Comparison of ENCODE assay signal across 8 cellular contexts in genomic region chr4:26583865-26584652, GRCh38. TPM values are rescaled to one million over a fixed set of nuclear protein-coding genes. Genes with fewer than 3 reads are reported as not detected.
A peak's percentile ranks its signal among the peaks of the same experiment; 100 is the strongest.
DNase-seq lines count a peak whose midpoint lies in the region; ATAC-seq, FAIRE-seq and TF ChIP-seq lines count a peak whose summit lies in the region.

TSS of gene TBC1D19 (plus strand) at chr4:26584084. CDS start at chr4:26584194, 110 bp downstream.

- no peaks in the 10 kb centered on the region for H3K27me3 ChIP-seq in H1 (replicated peaks in 1 of 4; ENCODE audit: control insufficient read depth in 3 of 4, extremely low read depth in 1 of 4, insufficient read depth in 3 of 4, low read length in 3 of 4)
- H3K27me3 ChIP-seq in mesendoderm (ENCODE audit: insufficient read depth, low read length, poor library complexity): no peaks in the 10 kb centered on the region

- DNase-seq in COLO829 (ENCODE audit: low spot score) (peak; percentile 63), HT-29 (ENCODE audit: low spot score) (peak; percentile 92), H1 (ENCODE audit: low read depth in 1 of 2, low spot score in 2 of 2) (peak; percentile 65 to 95), mesendoderm (peak; percentile 95)
- DNase-seq in NK-92 treated with Interleukin-12 subunit alpha and Interleukin-12 subunit beta, amount 100 ng/mL, for 24 hours (lab: John Stamatoyannopoulos, UW): peak; percentile 88
- peak; percentile 69 to 78 (median 73) for DNase-seq in activated CD8-positive, alpha-beta memory T cell treated with anti-CD3 and anti-CD28 coated beads for 48 hours (ENCODE audit: low read depth in 2 of 3, low spot score in 2 of 3)
- DNase-seq in stimulated activated CD8-positive, alpha-beta memory T cell treated with anti-CD3 and anti-CD28 coated beads, Interleukin-15, amount 100 ng/mL, for 1 hour (ENCODE audit: low read depth): peak; percentile 72

- peak within 1 kb of the TSS; percentile 100 for H2AFZ ChIP-seq in H1 (ENCODE audit: low read length)

- H3K36me3 ChIP-seq in H1 (ENCODE audit: control insufficient read depth in 2 of 4, insufficient read depth in 4 of 4, low read length in 3 of 4) (no peaks in the 10 kb centered on the region), mesendoderm (ENCODE audit: control insufficient read depth, insufficient read depth, low read length) (no peaks in the 10 kb centered on the region)

- peak within 1 kb of the TSS; percentile 83 for H4K91ac ChIP-seq in H1 (replicated peaks; ENCODE audit: insufficient read length, low read length)

- no peaks in the 10 kb centered on the region for H3K79me2 ChIP-seq in H1 (ENCODE audit: control insufficient read depth in 1 of 2, insufficient read depth in 2 of 2, low read length in 2 of 2)
- no peaks in the 10 kb centered on the region for H3K79me2 ChIP-seq in mesendoderm (ENCODE audit: control insufficient read depth, insufficient read depth, low read length)

- H4K20me1 ChIP-seq in H1 (replicated peaks in 1 of 2; ENCODE audit: control insufficient read depth in 1 of 2, insufficient read depth in 2 of 2, low read length in 2 of 2): no peaks in the 10 kb centered on the region

- H2BK15ac ChIP-seq in H1 (ENCODE audit: low read length) (no peak within 1 kb of the TSS), mesendoderm (replicated peaks; ENCODE audit: low read depth) (no peak within 1 kb of the TSS)

- TF ChIP-seq EP300 in H1 (IDR thresholded peaks at IDR 0.05; ENCODE audit: borderline replicate concordance in 1 of 2, low read depth in 2 of 2, low read length in 2 of 2): peak; percentile 54 to 81; a peak in 2 of 3 replicates

- TF ChIP-seq CTCF in H1 (IDR thresholded peaks at IDR 0.05; ENCODE audit: control extremely low read depth in 1 of 3, insufficient read depth in 1 of 3, low read depth in 1 of 3, low read length in 3 of 3): peak in 1 of 3 experiments; percentile 9; a peak in 1 of 4 replicates

- H3K79me1 ChIP-seq in H1 (ENCODE audit: low read depth, low read length): no peaks in the 10 kb centered on the region
- H3K79me1 ChIP-seq in mesendoderm (ENCODE audit: low read length): no peaks in the 10 kb centered on the region

- H3K18ac ChIP-seq in H1 (ENCODE audit: extremely low read depth, low read length) (peak within 1 kb of the TSS; percentile 57; the same call in 1 of the 2 replicates), mesendoderm (ENCODE audit: low read length) (no peak within 1 kb of the TSS)

- H2AK5ac ChIP-seq in H1 (ENCODE audit: low read depth, low read length): no peak within 1 kb of the TSS
- H2AK5ac ChIP-seq in mesendoderm (ENCODE audit: low read length): no peak within 1 kb of the TSS

- peak within 1 kb of the TSS; percentile 47 to 88 (median 74) for H3K4me3 ChIP-seq in H1 (ENCODE audit: extremely low read depth in 1 of 4, insufficient read depth in 2 of 4, low read depth in 3 of 4, low read length in 4 of 4)
- peak within 1 kb of the TSS; percentile 75 for H3K4me3 ChIP-seq in mesendoderm (ENCODE audit: low read length)

- no peak within 1 kb of the TSS for H3K56ac ChIP-seq in H1 (replicated peaks; ENCODE audit: insufficient read length, low read depth, low read length)
- H3K56ac ChIP-seq in mesendoderm (ENCODE audit: low read length): peak within 1 kb of the TSS; percentile 79

- H2BK20ac ChIP-seq in H1 (ENCODE audit: low read length): 0 out of 2 replicates have a peak within 1 kb of the TSS, but pooled peaks have one; percentile 29

- no peak within 1 kb of the TSS for H3K14ac ChIP-seq in H1 (ENCODE audit: insufficient read length)

- peak within 1 kb of the TSS; percentile 34 to 80 (median 46); a peak in 6 of 7 replicates for H3K9ac ChIP-seq in H1 (replicated peaks in 1 of 4; ENCODE audit: extremely low read depth in 1 of 4, low read depth in 3 of 4, low read length in 3 of 4)
- H3K9ac ChIP-seq in mesendoderm (ENCODE audit: low read length): peak within 1 kb of the TSS; percentile 67

- peak; percentile 100 for ATAC-seq in GM21360 (IDR thresholded peaks at IDR 0.05; ENCODE audit: unreplicated experiment)

- 4% methylated on average over 39 of the region's 39 CpGs; no CpG with 5 or more reads in 1 of the 2 experiments for WGBS in H1 (ENCODE audit: extremely low coverage in 1 of 2, insufficient coverage in 1 of 2, insufficient read length in 1 of 2, insufficient replicate concordance in 2 of 2, low coverage in 1 of 2, low lambda C conversion rate in 2 of 2, missing lambda C conversion rate in 1 of 2), 2 experiments
- no CpG with 5 or more reads among the region's 39 CpGs for WGBS in mesendoderm (ENCODE audit: extremely low coverage, insufficient coverage, low lambda C conversion rate)

- H3K27ac ChIP-seq in H1 (ENCODE audit: low read depth, low read length) (0 out of 2 replicates have a peak within 1 kb of the TSS, but pooled peaks have one; percentile 41), mesendoderm (ENCODE audit: low read depth, low read length) (no peak within 1 kb of the TSS)

- peak within 1 kb of the TSS; percentile 82 for H2BK120ac ChIP-seq in H1 (replicated peaks; ENCODE audit: low read depth, low read length)
- no peak within 1 kb of the TSS for H2BK120ac ChIP-seq in mesendoderm (ENCODE audit: low read depth, low read length)

- peak within 1 kb of the TSS; percentile 59; the same call in 1 of the 2 replicates for H4K8ac ChIP-seq in H1 (ENCODE audit: extremely low read depth, insufficient read depth, low read length)
- H4K8ac ChIP-seq in mesendoderm (ENCODE audit: low read depth, low read length): no peak within 1 kb of the TSS

- H4K5ac ChIP-seq in H1 (ENCODE audit: insufficient read length, low read depth, low read length) (peak within 1 kb of the TSS; percentile 65), mesendoderm (ENCODE audit: low read length) (peak within 1 kb of the TSS; percentile 66)

- no peak within 1 kb of the TSS for H3K4ac ChIP-seq in H1 (replicated peaks; ENCODE audit: insufficient read length, low read depth, low read length)
- no peak within 1 kb of the TSS for H3K4ac ChIP-seq in mesendoderm (ENCODE audit: low read depth, low read length)

- peaks cover 6% of the 10 kb centered on the region for H3K23me2 ChIP-seq in H1 (ENCODE audit: low read depth, low read length)

- POLR2A ChIA-PET in H1 (lab: Charles Lee; ENCODE audit: partially characterized antibody): interaction anchor here (0.6 to 1.2 kb wide), 5 partner anchors 9 to 715 kb away, joined by 3 to 6 read pairs (median 4); no protein-coding TSS in a partner anchor

- TF ChIP-seq RAD21 in H1 (IDR thresholded peaks at IDR 0.05 in 1 of 2, conservative IDR thresholded peaks at IDR 0.05 in 1 of 2; ENCODE audit: low read depth in 2 of 2, low read length in 2 of 2): peak; percentile 28 to 43

- H3K4me2 ChIP-seq in H1 (ENCODE audit: insufficient read depth in 1 of 2, low read depth in 2 of 2, low read length in 2 of 2) (peak within 1 kb of the TSS; percentile 67 to 89), mesendoderm (ENCODE audit: low read length) (peak within 1 kb of the TSS; percentile 68)

- H3K4me1 ChIP-seq in H1 (replicated peaks in 1 of 4; ENCODE audit: control insufficient read depth in 3 of 4, insufficient read depth in 4 of 4, low read length in 3 of 4) (peaks cover 0 to 3% (median 0%) of the 10 kb centered on the region in 4 experiments; a peak in 1 of 7 replicates), mesendoderm (ENCODE audit: control insufficient read depth, low read depth, low read length) (no peaks in the 10 kb centered on the region)

- H2BK12ac ChIP-seq in H1 (ENCODE audit: low read depth, low read length): no peak within 1 kb of the TSS; the same call in 1 of the 2 replicates

- CTCF ChIA-PET in H1 (lab: Charles Lee; ENCODE audit: partially characterized antibody): interaction anchor here (0.6 to 1.4 kb wide), 7 partner anchors 15 to 423 kb away, joined by 3 to 5 read pairs (median 3); no protein-coding TSS in a partner anchor

- H3K23ac ChIP-seq in H1 (ENCODE audit: insufficient read length) (no peak within 1 kb of the TSS), mesendoderm (ENCODE audit: low read length) (no peak within 1 kb of the TSS)

- peak; percentile 38 to 75 for TF ChIP-seq POLR2A in H1 (IDR thresholded peaks at IDR 0.05; ENCODE audit: control extremely low read depth in 1 of 2, low read depth in 2 of 2, low read length in 2 of 2)

- H2BK5ac ChIP-seq in H1 (ENCODE audit: low read depth, low read length) (peak within 1 kb of the TSS; percentile 83), mesendoderm (ENCODE audit: low read length) (no peak within 1 kb of the TSS)

- no peaks in the 10 kb centered on the region for H3K9me3 ChIP-seq in H1 (ENCODE audit: insufficient read depth in 2 of 2, low read depth in 1 of 2, low read length in 1 of 2)

- no peak for FAIRE-seq in H1 (lab: Jason Lieb, UNC)

TF ChIP-seq in H1, 55 proteins besides CTCF, POLR2A, EP300 and RAD21 (continues in another document):
- TF ChIP-seq SP2 (IDR thresholded peaks at IDR 0.05; ENCODE audit: low read length): no peak
- peak; percentile 14; the same call in 1 of the 2 replicates for TF ChIP-seq PHF8 (conservative IDR thresholded peaks at IDR 0.05; ENCODE audit: low read depth, low read length)
- TF ChIP-seq CBX8 (IDR thresholded peaks at IDR 0.05; ENCODE audit: borderline replicate concordance, low read depth, low read length): no peak
- TF ChIP-seq SIX5 (IDR thresholded peaks at IDR 0.05; ENCODE audit: low read depth, low read length): no peak
- 0 out of 2 replicates have a peak, but pooled peaks have one; percentile 24 for TF ChIP-seq TEAD4 (IDR thresholded peaks at IDR 0.05; ENCODE audit: low read depth, low read length)
- TF ChIP-seq TAF7 (optimal IDR thresholded peaks at IDR 0.05; ENCODE audit: borderline replicate concordance, low read depth, low read length): peak; percentile 92
- TF ChIP-seq TBP (IDR thresholded peaks at IDR 0.05; ENCODE audit: low read depth, low read length): peak; percentile 92
- TF ChIP-seq SIN3A (conservative IDR thresholded peaks at IDR 0.05 in 1 of 2, IDR thresholded peaks at IDR 0.05 in 1 of 2; ENCODE audit: low read depth in 1 of 2, low read length in 2 of 2): peak; percentile 98 to 99
- peak; percentile 73 for TF ChIP-seq KDM4A (IDR thresholded peaks at IDR 0.05; ENCODE audit: low read depth, low read length, severe bottlenecking)
- TF ChIP-seq RBBP5 (IDR thresholded peaks at IDR 0.05; ENCODE audit: borderline replicate concordance, low read depth, low read length): peak; percentile 96
- TF ChIP-seq NANOG (IDR thresholded peaks at IDR 0.05; ENCODE audit: insufficient read depth, low read depth, low read length, poor library complexity, severe bottlenecking): peak; percentile 58

RNA-seq across cellular contexts. Expression of gene TBC1D19, which starts in this region (rescaled TPM):
- total RNA-seq in HT-29 (2014; rRNA removed; shearing (Covaris generic)): 2.0 and 5.4 TPM in 2 replicates
- 2.1 and 3.5 TPM in 2 replicates for total RNA-seq in H1 (2021; fragmentation: NEBNext Ultra II Directional; extraction: Animal tissue kit (Norgen Biotek cat#: 25700))
- polyA plus RNA-seq in H1 (2011; rRNA removed): 1.3 and 1.9 TPM in 2 replicates
- 1.9 TPM for polyA plus RNA-seq in H1 (2011; cell fraction: cytosol; rRNA removed)
- polyA plus RNA-seq in H1 (2011; cell fraction: nucleus; rRNA removed): 0.94 TPM
- 1.1 to 2.2 TPM (median 1.2 TPM) in 4 replicates for polyA plus RNA-seq in H1 (2012, experiment 1 of 2)
- polyA plus RNA-seq in H1 (2012, experiment 2 of 2): 0.17 TPM
- polyA plus RNA-seq in H1 (2013, experiment 1 of 2): 1.2 TPM
- polyA plus RNA-seq in H1 (2013, experiment 2 of 2): 1.3 TPM
- polyA minus RNA-seq in H1 (2011; rRNA and poly(A)+ RNA removed): 3.3 and 4.6 TPM in 2 replicates
- 3.0 TPM for polyA minus RNA-seq in H1 (2011; cell fraction: cytosol; rRNA and poly(A)+ RNA removed)
- polyA minus RNA-seq in H1 (2011; cell fraction: nucleus; rRNA and poly(A)+ RNA removed): 8.8 TPM
- 1.7 TPM for polyA plus RNA-seq in mesendoderm (2013, experiment 1 of 2)
- polyA plus RNA-seq in mesendoderm (2013, experiment 2 of 2): 1.8 TPM
